In genomic region chr3:180017846-180018245, GRCh38 we compare ENCODE assay signal across 20 cellular contexts. TPM values are rescaled to one million over a fixed set of nuclear protein-coding genes. Genes with fewer than 3 reads are reported as not detected.
"Had no signal": no experiment of that assay in that cellular context is flagged by ENCODE, and none has a peak within 500 bp of the region (broad histone marks: within the 10 kb centered on the region; RNA-seq: fewer than 3 reads in every experiment).

No MANE protein-coding gene starts in this region.

- H3K4me2 ChIP-seq: SK-N-SH had no signal

- H3K27ac ChIP-seq: RWPE1 had no signal

- H3K9me3 ChIP-seq: SK-N-SH had no signal

- H3K9ac ChIP-seq: SK-N-SH had no signal

- DNase-seq: KBM-7, MV-4-11, NCI-H1048, NCI-H1436, NCI-H187, NCI-H2029, NCI-H2081 treated with DMSO at 0.1 percent for 48 hours, NCI-H2171 treated with DMSO at 0.1 percent for 48 hours, NCI-H345, NCI-H446 treated with DMSO at 0.1 percent for 48 hours, NCI-H510A treated with DMSO at 0.1 percent for 48 hours, NCI-H526, PC-3, SHP77, SK-N-SH, SW 1271 had no signal

- ATAC-seq: Panc1 had no signal

RNA-seq across cellular contexts. Expression of gene PEX5L, which starts 18.9 kb away (rescaled TPM):
- total RNA-seq: HT-29, OCI-LY7 had no signal
